10 cellular contexts compared by ENCODE assay signal in genomic region chr1:193115629-193116227, GRCh38. TPM values are rescaled to one million over a fixed set of nuclear protein-coding genes. Genes with fewer than 3 reads are reported as not detected.
A peak's percentile ranks its signal among the peaks of the same experiment; 100 is the strongest.
DNase-seq lines count a peak whose midpoint lies in the region; ATAC-seq and TF ChIP-seq lines count a peak whose summit lies in the region.
"Had no signal": no experiment of that assay in that cellular context is flagged by ENCODE, and none has a peak within 500 bp of the region (broad histone marks: within the 10 kb centered on the region; RNA-seq: fewer than 3 reads in every experiment).

No MANE protein-coding gene starts in this region.

- no peaks in the 10 kb centered on the region for H3K4me1 ChIP-seq in BE2C

- no peaks in the 10 kb centered on the region for H3K36me3 Mint-ChIP-seq in activated T-cell treated with anti-CD3 and anti-CD28 coated beads, Interleukin-2, amount 50 U/mL, for 72 hours (ENCODE audit: insufficient read depth in 2 of 2)
- H3K36me3 Mint-ChIP-seq in activated T-cell treated with anti-CD3 and anti-CD28 coated beads, Interleukin-2, amount 50 U/mL, for 24 hours (ENCODE audit: low read depth) = no peaks in the 10 kb centered on the region
- H3K36me3 Mint-ChIP-seq: activated naive CD8-positive, alpha-beta T cell treated with anti-CD3 and anti-CD28 coated beads, Interleukin-2, amount 10 ng/mL, durations not matched to agents 7 days and 5 days; T-cell had no signal

- no peaks in the 10 kb centered on the region for H3K27me3 ChIP-seq in BE2C

- H3K27me3 Mint-ChIP-seq in activated T-cell treated with anti-CD3 and anti-CD28 coated beads, Interleukin-2, amount 50 U/mL, for 72 hours (ENCODE audit: low read depth) = no peaks in the 10 kb centered on the region
- no peaks in the 10 kb centered on the region for H3K27me3 Mint-ChIP-seq in activated T-cell treated with anti-CD3 and anti-CD28 coated beads, Interleukin-2, amount 50 U/mL, for 24 hours
- H3K27me3 Mint-ChIP-seq: T-cell had no signal

- no peak for DNase-seq in activated T-cell treated with anti-CD3 and anti-CD28 coated beads, Interleukin-2, amount 50 U/mL, for 72 hours
- DNase-seq in activated T-cell treated with anti-CD3 and anti-CD28 coated beads, Interleukin-2, amount 50 U/mL, for 24 hours = no peak
- DNase-seq in brain pericyte (ENCODE audit: low read depth, low spot score) (peak; percentile 69), kidney tubule cell (ENCODE audit: low spot score) (peak; percentile 99), BE2C (no peak), DMS 273 (lab: John Stamatoyannopoulos, UW; ENCODE audit: unreplicated experiment) (no peak), NK-92 (lab: John Stamatoyannopoulos, UW; ENCODE audit: unreplicated experiment) (no peak)
- no peak for DNase-seq in activated CD4-positive, alpha-beta T cell treated with anti-CD3 and anti-CD28 coated beads, Interleukin-2, amount 50 U/mL, for 4 hours
- DNase-seq: activated naive CD8-positive, alpha-beta T cell treated with anti-CD3 and anti-CD28 coated beads, Interleukin-2, amount 10 ng/mL, durations not matched to agents 7 days and 5 days; T-cell had no signal

- H3K9me3 ChIP-seq in BE2C = no peaks in the 10 kb centered on the region

- H3K4me1 Mint-ChIP-seq in activated T-cell treated with anti-CD3 and anti-CD28 coated beads, Interleukin-2, amount 50 U/mL, for 72 hours (ENCODE audit: low read depth) = peaks cover 13% of the 10 kb centered on the region
- peaks cover 5% of the 10 kb centered on the region for H3K4me1 Mint-ChIP-seq in activated T-cell treated with anti-CD3 and anti-CD28 coated beads, Interleukin-2, amount 50 U/mL, for 24 hours (ENCODE audit: low read depth)

- no peaks in the 10 kb centered on the region for H3K36me3 ChIP-seq in BE2C

- no peak overlapping the region for H3K4me3 Mint-ChIP-seq in activated T-cell treated with anti-CD3 and anti-CD28 coated beads, Interleukin-2, amount 50 U/mL, for 72 hours
- H3K4me3 Mint-ChIP-seq in activated T-cell treated with anti-CD3 and anti-CD28 coated beads, Interleukin-2, amount 50 U/mL, for 24 hours = no peak overlapping the region
- H3K4me3 Mint-ChIP-seq: activated naive CD8-positive, alpha-beta T cell treated with anti-CD3 and anti-CD28 coated beads, Interleukin-2, amount 10 ng/mL, durations not matched to agents 7 days and 5 days; T-cell had no signal

- peak overlapping the region; percentile 48 for H3K27ac Mint-ChIP-seq in activated T-cell treated with anti-CD3 and anti-CD28 coated beads, Interleukin-2, amount 50 U/mL, for 72 hours
- no peak overlapping the region for H3K27ac Mint-ChIP-seq in activated T-cell treated with anti-CD3 and anti-CD28 coated beads, Interleukin-2, amount 50 U/mL, for 24 hours
- H3K27ac Mint-ChIP-seq: activated naive CD8-positive, alpha-beta T cell treated with anti-CD3 and anti-CD28 coated beads, Interleukin-2, amount 10 ng/mL, durations not matched to agents 7 days and 5 days; T-cell had no signal

- no peak for ATAC-seq in activated T-cell treated with anti-CD3 and anti-CD28 coated beads, Interleukin-2, amount 50 U/mL, for 72 hours (replicated peaks in 1 of 2)
- ATAC-seq: T-cell had no signal

- no peaks in the 10 kb centered on the region for H3K9me3 Mint-ChIP-seq in activated T-cell treated with anti-CD3 and anti-CD28 coated beads, Interleukin-2, amount 50 U/mL, for 72 hours
- no peaks in the 10 kb centered on the region for H3K9me3 Mint-ChIP-seq in activated T-cell treated with anti-CD3 and anti-CD28 coated beads, Interleukin-2, amount 50 U/mL, for 24 hours
- H3K9me3 Mint-ChIP-seq: activated naive CD8-positive, alpha-beta T cell treated with anti-CD3 and anti-CD28 coated beads, Interleukin-2, amount 10 ng/mL, durations not matched to agents 7 days and 5 days; T-cell had no signal

- H3K4me3 ChIP-seq in BE2C (ENCODE audit: low read depth, low read length) = no peak overlapping the region

- no peak for TF ChIP-seq CTCF in BE2C (IDR thresholded peaks at IDR 0.05; ENCODE audit: low read depth, low read length)

RNA-seq across cellular contexts. Expression of gene CDC73, which starts 6.1 kb away (rescaled TPM):
- 10 to 100 TPM; 49.1 to 49.7 TPM for total RNA-seq in activated T-cell treated with anti-CD3 and anti-CD28 coated beads, Interleukin-2, amount 50 U/mL, for 72 hours
- 23.9 TPM for polyA plus RNA-seq in BE2C (2012; ENCODE audit: insufficient read depth, insufficient read length, low read depth)

RNA-seq across cellular contexts. Expression of gene GLRX2, which starts 10.5 kb away (rescaled TPM):
- 10 to 100 TPM; 22.7 to 32.1 TPM for total RNA-seq in activated T-cell treated with anti-CD3 and anti-CD28 coated beads, Interleukin-2, amount 50 U/mL, for 72 hours
- polyA plus RNA-seq in BE2C (2012; ENCODE audit: insufficient read depth, insufficient read length, low read depth) = 8.7 TPM

RNA-seq across cellular contexts. Expression of gene RO60, which starts 56.3 kb away (rescaled TPM):
- total RNA-seq in activated T-cell treated with anti-CD3 and anti-CD28 coated beads, Interleukin-2, amount 50 U/mL, for 72 hours = 10 to 100 TPM; 85.2 to 96.6 TPM
- polyA plus RNA-seq in BE2C (2012; ENCODE audit: insufficient read depth, insufficient read length, low read depth) = 31.3 TPM

RNA-seq across cellular contexts. Expression of gene UCHL5, which starts 56.6 kb away (rescaled TPM):
- total RNA-seq in activated T-cell treated with anti-CD3 and anti-CD28 coated beads, Interleukin-2, amount 50 U/mL, for 72 hours = 10 to 100 TPM; 45.4 to 51.7 TPM
- 65.3 TPM for polyA plus RNA-seq in BE2C (2012; ENCODE audit: insufficient read depth, insufficient read length, low read depth)

Comparison
In these comparisons a context has a peak if more than half of its experiments do, and no peak if none do; other contexts are left out.
1. DNase-seq: peak in brain pericyte (single experiment) and kidney tubule cell (single experiment); none in activated T-cell treated with anti-CD3 and anti-CD28 coated beads, Interleukin-2, amount 50 U/mL, for 72 hours (0 of 2), activated T-cell treated with anti-CD3 and anti-CD28 coated beads, Interleukin-2, amount 50 U/mL, for 24 hours (single experiment), BE2C (single experiment), activated CD4-positive, alpha-beta T cell treated with anti-CD3 and anti-CD28 coated beads, Interleukin-2, amount 50 U/mL, for 4 hours (0 of 2), DMS 273 (single experiment) and NK-92 (single experiment).